23 cellular contexts compared by ENCODE assay signal in genomic region chr4:136893638-136894037, GRCh38.
"Had no signal": no experiment of that assay in that cellular context is flagged by ENCODE, and none has a peak within 500 bp of the region (broad histone marks: within the 10 kb centered on the region; RNA-seq: fewer than 3 reads in every experiment).

No MANE protein-coding gene starts in this region.

- H3K4me3 ChIP-seq: breast epithelium, MG63, Peyer's patch had no signal

- H3K27me3 ChIP-seq: breast epithelium, MG63, Peyer's patch had no signal

- H3K9me3 Mint-ChIP-seq: activated naive CD8-positive, alpha-beta T cell treated with anti-CD3 and anti-CD28 coated beads, Interleukin-2, amount 10 ng/mL, durations not matched to agents 7 days and 5 days had no signal

- H3K36me3 ChIP-seq: breast epithelium, MG63, Peyer's patch had no signal

- H3K27ac ChIP-seq: breast epithelium, Peyer's patch, RWPE1 had no signal

- DNase-seq: activated CD4-positive, alpha-beta T cell treated with anti-CD3 and anti-CD28 coated beads for 48 hours; activated CD4-positive, alpha-beta T cell treated with anti-CD3 and anti-CD28 coated beads, Interleukin-2, amount 50 U/mL, for 4 hours; activated CD8-positive, alpha-beta memory T cell treated with anti-CD3 and anti-CD28 coated beads, Interleukin-2, amount 50 U/mL, for 48 hours; activated CD8-positive, alpha-beta T cell treated with anti-CD3 and anti-CD28 coated beads, Interleukin-2, amount 10 ng/mL, durations not matched to agents 7 days and 5 days; activated naive CD4-positive, alpha-beta T cell treated with anti-CD3 and anti-CD28 coated beads, Interleukin-2, amount 50 U/mL, for 16 hours; activated naive CD8-positive, alpha-beta T cell treated with anti-CD3 and anti-CD28 coated beads, Interleukin-2, amount 10 ng/mL, durations not matched to agents 7 days and 5 days; activated T-cell treated with anti-CD3 and anti-CD28 coated beads, Interleukin-2, amount 50 U/mL, for 1 hour; aorta; central memory CD4-positive, alpha-beta T cell; MG63; NCI-H1105; NCI-H1436 treated with DMSO at 0.1 percent for 48 hours; NCI-H187; NCI-H2081; NCI-H524 treated with DMSO at 0.1 percent for 48 hours; NCI-H748 treated with DMSO at 0.1 percent for 48 hours; Peyer's patch; Right ventricle myocardium superior; T-cell; T-helper 2 cell had no signal

- H3K4me1 ChIP-seq: breast epithelium, Peyer's patch had no signal

- H3K36me3 Mint-ChIP-seq: activated naive CD8-positive, alpha-beta T cell treated with anti-CD3 and anti-CD28 coated beads, Interleukin-2, amount 10 ng/mL, durations not matched to agents 7 days and 5 days; T-cell had no signal

- ATAC-seq: activated CD4-positive, CD25-positive, alpha-beta regulatory T cell treated with anti-CD3 and anti-CD28 coated beads, Interleukin-2, amount 50 U/mL, for 24 hours; activated CD8-positive, alpha-beta T cell treated with anti-CD3 and anti-CD28 coated beads, Interleukin-2, amount 10 ng/mL, durations not matched to agents 7 days and 5 days; T-cell had no signal

- H3K27ac Mint-ChIP-seq: activated CD8-positive, alpha-beta T cell treated with anti-CD3 and anti-CD28 coated beads, Interleukin-2, amount 10 ng/mL, durations not matched to agents 7 days and 5 days; activated naive CD8-positive, alpha-beta T cell treated with anti-CD3 and anti-CD28 coated beads, Interleukin-2, amount 10 ng/mL, durations not matched to agents 7 days and 5 days; T-cell had no signal

- H3K27me3 Mint-ChIP-seq: activated naive CD8-positive, alpha-beta T cell treated with anti-CD3 and anti-CD28 coated beads, Interleukin-2, amount 10 ng/mL, durations not matched to agents 7 days and 5 days; T-cell had no signal

- H3K9me3 ChIP-seq: breast epithelium, MG63, Peyer's patch had no signal

- H3K4me1 Mint-ChIP-seq: activated naive CD8-positive, alpha-beta T cell treated with anti-CD3 and anti-CD28 coated beads, Interleukin-2, amount 10 ng/mL, durations not matched to agents 7 days and 5 days; T-cell had no signal

- H3K4me3 Mint-ChIP-seq: activated CD8-positive, alpha-beta T cell treated with anti-CD3 and anti-CD28 coated beads, Interleukin-2, amount 10 ng/mL, durations not matched to agents 7 days and 5 days; activated naive CD8-positive, alpha-beta T cell treated with anti-CD3 and anti-CD28 coated beads, Interleukin-2, amount 10 ng/mL, durations not matched to agents 7 days and 5 days; T-cell had no signal
